In genomic region chr6:37172991-37173572, GRCh38 we compare ENCODE assay signal across 9 cellular contexts. TPM values are rescaled to one million over a fixed set of nuclear protein-coding genes. Genes with fewer than 3 reads are reported as not detected.
DNase-seq lines count a peak whose midpoint lies in the region; ATAC-seq and TF ChIP-seq lines count a peak whose summit lies in the region.
"Had no signal": no experiment of that assay in that cellular context is flagged by ENCODE, and none has a peak within 500 bp of the region (broad histone marks: within the 10 kb centered on the region; RNA-seq: fewer than 3 reads in every experiment).

No MANE protein-coding gene starts in this region.

- peak overlapping the region; percentile 96 for H3K4me3 Mint-ChIP-seq in T-helper 17 cell

- CTCF ChIA-PET in GM10248 (lab: Yijun Ruan, JAX): interaction anchor here (0.7 to 16.4 kb wide), 24 partner anchors 9 to 406 kb away, joined by 3 to 519 read pairs (median 12); no protein-coding TSS in a partner anchor

- H3K36me3 Mint-ChIP-seq in T-helper 17 cell (ENCODE audit: low read depth): peaks cover 21% of the 10 kb centered on the region

- peaks cover 54% of the 10 kb centered on the region for H3K79me2 ChIP-seq in DND-41 (ENCODE audit: insufficient read depth, low read length)

- no peaks in the 10 kb centered on the region for H3K27me3 Mint-ChIP-seq in T-helper 17 cell

- H3K27ac ChIP-seq in DND-41 (ENCODE audit: low read length) (peak overlapping the region; percentile 95), skin epidermis (peak overlapping the region in 17 of 21 experiments; percentile 34 to 99 (median 93))

- POLR2A ChIA-PET in GM10248 (lab: Yijun Ruan, JAX): no interaction called here

- peak; percentile 2 for TF ChIP-seq CTCF in DND-41 (IDR thresholded peaks at IDR 0.05; ENCODE audit: borderline replicate concordance, extremely low read depth, low read length, poor library complexity, severe bottlenecking)
- TF ChIP-seq CTCF in fibroblast of the aortic adventitia (IDR thresholded peaks at IDR 0.05; ENCODE audit: insufficient read depth, low read length): no peak
- no peak for TF ChIP-seq CTCF in GM10248 (IDR thresholded peaks at IDR 0.05; ENCODE audit: control extremely low read depth, extremely low read depth, low read depth, missing control alignments)

- ATAC-seq in DND-41 (ENCODE audit: insufficient read depth, low read depth): no peak
- no peak for ATAC-seq in T-helper 17 cell

- H3K4me1 Mint-ChIP-seq in T-helper 17 cell: peaks cover 56% of the 10 kb centered on the region

- H3K27me3 ChIP-seq in DND-41 (ENCODE audit: insufficient read depth, low read length, poor library complexity): no peaks in the 10 kb centered on the region

- DNase-seq in DND-41: no peak
- no peak for DNase-seq in T-helper 17 cell
- no peak for DNase-seq in fibroblast of the aortic adventitia (ENCODE audit: low read depth)
- DNase-seq in stimulated activated CD4-positive, alpha-beta T cell treated with anti-CD3 and anti-CD28 coated beads, Interleukin-2, amount 100 ng/mL, for 24 hours: no peak
- DNase-seq in GM03348 (ENCODE audit: low spot score): no peak
- DNase-seq in inferior parietal cortex (ENCODE audit: extremely low spot score): no peak
- DNase-seq in GM10248 (ENCODE audit: extremely low spot score): no peak
- DNase-seq: NCI-H510A treated with DMSO at 0.1 percent for 48 hours had no signal

- H3K4me3 ChIP-seq in DND-41 (ENCODE audit: low read depth in 1 of 2, low read length in 2 of 2) (peak overlapping the region; percentile 96 to 98; a peak in 3 of 4 replicates), fibroblast of the aortic adventitia (ENCODE audit: low read depth, low read length) (peak overlapping the region; percentile 96), skin epidermis (peak overlapping the region; percentile 74 to 95 (median 92))

- peaks cover 55% of the 10 kb centered on the region for H3K36me3 ChIP-seq in DND-41 (ENCODE audit: insufficient read depth, low read length)

- H3K4me2 ChIP-seq in DND-41 (ENCODE audit: insufficient read depth, low read length): peak overlapping the region; percentile 95

- peak overlapping the region; percentile 99 for H3K27ac Mint-ChIP-seq in T-helper 17 cell

- no peaks in the 10 kb centered on the region for H3K9me3 ChIP-seq in DND-41 (ENCODE audit: insufficient read depth, low read length, severe bottlenecking)
- no peaks in the 10 kb centered on the region for H3K9me3 ChIP-seq in T-helper 17 cell (ENCODE audit: control insufficient read depth, low read length, poor library complexity, severe bottlenecking)

- H3K9ac ChIP-seq in DND-41 (ENCODE audit: low read depth, low read length): peak overlapping the region; percentile 99

- H2AFZ ChIP-seq in DND-41 (ENCODE audit: low read depth, low read length): no peak overlapping the region

- peaks cover 38% of the 10 kb centered on the region for H4K20me1 ChIP-seq in DND-41 (ENCODE audit: insufficient read depth, low read length)

- peaks cover 42% of the 10 kb centered on the region for H3K4me1 ChIP-seq in DND-41 (ENCODE audit: insufficient read depth, low read length)

RNA-seq across cellular contexts. Expression of gene PIM1, which starts 3.1 kb away (rescaled TPM):
- total RNA-seq in T-helper 17 cell (100 to 1,000 TPM; 210 to 310 TPM), fibroblast of the aortic adventitia (ENCODE audit: low replicate concordance) (8.7 and 19.3 TPM in 2 replicates)

Comparison
In these comparisons a context has a peak if more than half of its experiments do, and no peak if none do; other contexts are left out.
1. RNA of gene PIM1, which starts 3.1 kb away (total RNA-seq): 210 to 310 TPM in T-helper 17 cell; 8.7 to 19.3 TPM in fibroblast of the aortic adventitia; every median in the first group is over 10 times any median in the second.
2. Peak in every context shown above with its lines, with median percentiles within 50 percentile points of each other: H3K4me3 ChIP-seq.